ENCODE assay signal across 8 cellular contexts in genomic region chr19:38691938-38692457, GRCh38. TPM values are rescaled to one million over a fixed set of nuclear protein-coding genes. Genes with fewer than 3 reads are reported as not detected.
DNase-seq lines count a peak whose midpoint lies in the region; ATAC-seq and TF ChIP-seq lines count a peak whose summit lies in the region.

No MANE protein-coding gene starts in this region.

- peaks cover 77% of the 10 kb centered on the region for H3K4me1 Mint-ChIP-seq in GM23338

- DNase-seq in GM23338 (ENCODE audit: low spot score) (no peak), astrocyte of the cerebellum (ENCODE audit: low read depth) (peak; percentile 59), hepatic stellate cell (ENCODE audit: low spot score) (peak; percentile 93), amygdala (lab: John Stamatoyannopoulos, UW) (no peak), KG1 (lab: John Stamatoyannopoulos, UW) (no peak), G401 (ENCODE audit: low spot score) (no peak), NCI-H446 treated with DMSO at 0.1 percent for 48 hours (lab: John Stamatoyannopoulos, UW) (no peak)

- H3K9ac ChIP-seq in skeletal muscle tissue (ENCODE audit: low read depth in 1 of 3, low read length in 3 of 3), result peak overlapping the region; percentile 20 to 75 (median 69)

- H3K27ac Mint-ChIP-seq in GM23338, result peak overlapping the region; percentile 93

- H3K27me3 ChIP-seq in GM23338 (ENCODE audit: insufficient read depth) (no peaks in the 10 kb centered on the region), skeletal muscle tissue (ENCODE audit: control insufficient read depth in 3 of 3, insufficient read depth in 3 of 3, low read length in 3 of 3) (no peaks in the 10 kb centered on the region)

- H3K36me3 ChIP-seq in GM23338 (ENCODE audit: insufficient read depth), result no peaks in the 10 kb centered on the region
- peaks cover 0 to 14% (median 0%) of the 10 kb centered on the region in 3 donors for H3K36me3 ChIP-seq in skeletal muscle tissue (ENCODE audit: control insufficient read depth in 3 of 3, insufficient read depth in 3 of 3, low read length in 3 of 3)

- H3K4me3 Mint-ChIP-seq in GM23338, result no peak overlapping the region

- H2AFZ ChIP-seq in GM23338, result no peak overlapping the region

- H3K9me2 ChIP-seq in GM23338 (ENCODE audit: insufficient read depth), result no peaks in the 10 kb centered on the region

- H3K9me3 Mint-ChIP-seq in GM23338, result no peaks in the 10 kb centered on the region

- no peak for ATAC-seq in GM23338

- H3K27ac ChIP-seq in GM23338 (ENCODE audit: low read depth), result peak overlapping the region; percentile 91
- peak overlapping the region; percentile 72 for H3K27ac ChIP-seq in skeletal muscle tissue (ENCODE audit: low read depth, low read length)

- H4K20me1 ChIP-seq in GM23338 (replicated peaks; ENCODE audit: insufficient read depth), result peaks cover 30% of the 10 kb centered on the region

- H3K4me2 ChIP-seq in GM23338, result peak overlapping the region; percentile 72

- H3K36me3 Mint-ChIP-seq in GM23338 (ENCODE audit: low read depth), result peaks cover 48% of the 10 kb centered on the region

- no peaks in the 10 kb centered on the region for H3K9me3 ChIP-seq in skeletal muscle tissue (ENCODE audit: control insufficient read depth in 3 of 3, low read length in 3 of 3)

- TF ChIP-seq CTCF in GM23338 (conservative IDR thresholded peaks at IDR 0.05; ENCODE audit: low read depth in 2 of 2), result no peak
- TF ChIP-seq CTCF in astrocyte of the cerebellum (IDR thresholded peaks at IDR 0.05; ENCODE audit: low read depth, low read length, missing control alignments), result no peak

- H3F3A ChIP-seq in GM23338 (replicated peaks; ENCODE audit: low read depth), result peaks cover 9% of the 10 kb centered on the region; the same call in 1 of the 2 replicates

- H3K4me3 ChIP-seq in GM23338 (no peak overlapping the region), astrocyte of the cerebellum (ENCODE audit: low read depth, low read length) (no peak overlapping the region), skeletal muscle tissue (ENCODE audit: low read length in 3 of 3) (peak overlapping the region in 1 of 3 donors; percentile 45)

- peaks cover 25% of the 10 kb centered on the region for H3K27me3 Mint-ChIP-seq in GM23338 (ENCODE audit: insufficient read depth, low read depth, poor library complexity)

- peaks cover 97% of the 10 kb centered on the region for H3K79me2 ChIP-seq in GM23338 (replicated peaks; ENCODE audit: insufficient read depth)

- in situ Hi-C loops in astrocyte of the cerebellum (cut with HindIII; ENCODE audit: low sequenced_read_pairs) (no loop called here), G401 (cut with HindIII; ENCODE audit: low sequenced_read_pairs) (no loop called here)

- H3K4me1 ChIP-seq in GM23338 (ENCODE audit: insufficient read depth) (peaks cover 55% of the 10 kb centered on the region), skeletal muscle tissue (ENCODE audit: control insufficient read depth in 3 of 3, insufficient read depth in 3 of 3, low read length in 3 of 3) (peaks cover 64 to 82% (median 71%) of the 10 kb centered on the region in 3 donors)

TF ChIP-seq in GM23338, 12 proteins besides CTCF, POLR2A, EP300 and RAD21 (continues in another document):
- TF ChIP-seq EZH2phosphoT487 (IDR thresholded peaks at IDR 0.05; ENCODE audit: unreplicated experiment) (no peak), NANOG (IDR thresholded peaks at IDR 0.05; ENCODE audit: borderline replicate concordance) (no peak), JUNB (IDR thresholded peaks at IDR 0.05; ENCODE audit: unreplicated experiment) (no peak), CREB1 (CRISPR knock-in tag; IDR thresholded peaks at IDR 0.05; ENCODE audit: low read depth) (no peak), ZNF114 (CRISPR knock-in tag; IDR thresholded peaks at IDR 0.05) (no peak), POLR2AphosphoS5 (IDR thresholded peaks at IDR 0.05; ENCODE audit: low read depth) (no peak), ETS1 (IDR thresholded peaks at IDR 0.05) (no peak), REST (IDR thresholded peaks at IDR 0.05; ENCODE audit: unreplicated experiment) (no peak), STAT1 (IDR thresholded peaks at IDR 0.05; ENCODE audit: unreplicated experiment) (no peak)

RNA-seq across cellular contexts. Expression of gene ACTN4, which starts 44.5 kb away (rescaled TPM):
- total RNA-seq in GM23338 (2014; rRNA removed; shearing (Covaris generic)), result 379 and 427 TPM in 2 replicates
- 54.6 and 68.9 TPM in 2 replicates for polyA plus RNA-seq in GM23338 (2016; fragmentation: Nextera tagmentation; extraction: Ambion mirVana)
- 42.3 TPM for total RNA-seq in skeletal muscle tissue
- 173 and 182 TPM in 2 replicates for total RNA-seq in G401 (2014; rRNA removed; shearing (Covaris generic))

RNA-seq across cellular contexts. Expression of gene CAPN12, which starts 52.3 kb away (rescaled TPM):
- 8.0 and 20.5 TPM in 2 replicates for total RNA-seq in GM23338 (2014; rRNA removed; shearing (Covaris generic))
- 19.1 and 21.8 TPM in 2 replicates for polyA plus RNA-seq in GM23338 (2016; fragmentation: Nextera tagmentation; extraction: Ambion mirVana)
- total RNA-seq in skeletal muscle tissue, result 0.52 TPM
- 5.3 and 5.8 TPM in 2 replicates for total RNA-seq in G401 (2014; rRNA removed; shearing (Covaris generic))

Comparison
In these comparisons a context has a peak if more than half of its experiments do, and no peak if none do; other contexts are left out.
1. DNase-seq: peak in astrocyte of the cerebellum (single experiment) and hepatic stellate cell (single experiment); none in GM23338 (single experiment), amygdala (0 of 56), KG1 (single experiment), G401 (single experiment) and NCI-H446 treated with DMSO at 0.1 percent for 48 hours (single experiment).